In the genomic region with DNA sequence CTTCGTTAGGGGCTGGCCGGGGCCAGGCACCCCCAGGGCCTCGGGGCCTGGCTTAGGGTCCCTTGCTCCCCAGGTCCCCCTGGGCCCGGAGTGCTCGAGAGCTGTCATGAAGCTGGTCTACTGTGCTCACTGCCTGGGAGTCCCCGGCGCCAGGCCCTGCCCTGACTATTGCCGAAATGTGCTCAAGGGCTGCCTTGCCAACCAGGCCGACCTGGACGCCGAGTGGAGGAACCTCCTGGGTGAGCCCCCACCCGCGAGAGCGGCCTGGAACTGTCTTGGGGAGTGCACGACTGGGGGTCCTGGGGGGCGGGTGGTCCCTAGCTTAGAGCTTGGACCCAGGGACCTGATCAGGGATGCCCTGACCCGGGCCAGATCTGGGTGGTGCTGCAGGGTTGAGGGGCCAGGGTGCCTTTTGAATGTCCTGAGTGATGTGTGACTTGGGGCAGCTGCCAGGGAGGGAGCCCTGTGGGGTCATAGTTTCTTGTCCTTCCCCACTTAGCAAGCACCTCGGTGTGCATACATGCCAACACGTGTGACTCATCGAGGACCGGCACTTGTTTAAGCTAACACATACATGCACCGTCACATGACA, we compare ENCODE assay signal across 12 cellular contexts. TPM values are rescaled to one million over a fixed set of nuclear protein-coding genes. Genes with fewer than 3 reads are reported as not detected.
DNase-seq lines count a peak whose midpoint lies in the region; ATAC-seq and TF ChIP-seq lines count a peak whose summit lies in the region.
"Had no signal": no experiment of that assay in that cellular context is flagged by ENCODE, and none has a peak within 500 bp of the region (broad histone marks: within the 10 kb centered on the region; RNA-seq: fewer than 3 reads in every experiment).

No MANE protein-coding gene starts in this region.

- H3F3A ChIP-seq in neural progenitor cell (ENCODE audit: low read depth) = peaks cover 5% of the 10 kb centered on the region

- H3K9me3 Mint-ChIP-seq in CD14-positive monocyte = no peaks in the 10 kb centered on the region
- H3K9me3 Mint-ChIP-seq in neural progenitor cell = no peaks in the 10 kb centered on the region
- H3K9me3 Mint-ChIP-seq: activated naive CD8-positive, alpha-beta T cell treated with anti-CD3 and anti-CD28 coated beads, Interleukin-2, amount 10 ng/mL, durations not matched to agents 7 days and 5 days; nephron had no signal

- no peaks in the 10 kb centered on the region for H3K36me3 Mint-ChIP-seq in CD14-positive monocyte
- H3K36me3 Mint-ChIP-seq in neural progenitor cell = peaks cover 2% of the 10 kb centered on the region
- H3K36me3 Mint-ChIP-seq: activated naive CD8-positive, alpha-beta T cell treated with anti-CD3 and anti-CD28 coated beads, Interleukin-2, amount 10 ng/mL, durations not matched to agents 7 days and 5 days had no signal

- DNase-seq in CD14-positive monocyte (ENCODE audit: low spot score) = peak; percentile 38
- DNase-seq in WERI-Rb-1 = peak; percentile 7
- peak; percentile 55 for DNase-seq in right atrium auricular region (ENCODE audit: low spot score)
- peak; percentile 14 to 56 for DNase-seq in psoas muscle
- DNase-seq in effector CD8-positive, alpha-beta T cell (lab: John Stamatoyannopoulos, UW) = no peak
- no peak for DNase-seq in neural progenitor cell (ENCODE audit: low spot score)
- no peak for DNase-seq in NCI-H524 treated with DMSO at 0.1 percent for 48 hours (lab: John Stamatoyannopoulos, UW)
- DNase-seq: activated naive CD8-positive, alpha-beta T cell treated with anti-CD3 and anti-CD28 coated beads, Interleukin-2, amount 10 ng/mL, durations not matched to agents 7 days and 5 days had no signal

- no peak overlapping the region for H3K9ac ChIP-seq in neural progenitor cell
- H3K9ac ChIP-seq: BLaER1 had no signal

- H3K9me3 ChIP-seq in WERI-Rb-1 (ENCODE audit: severe bottlenecking) = no peaks in the 10 kb centered on the region
- H3K9me3 ChIP-seq in right atrium auricular region = no peaks in the 10 kb centered on the region
- no peaks in the 10 kb centered on the region for H3K9me3 ChIP-seq in psoas muscle
- no peaks in the 10 kb centered on the region for H3K9me3 ChIP-seq in neural progenitor cell (ENCODE audit: low read depth)
- H3K9me3 ChIP-seq: BLaER1 had no signal

- H3K27me3 ChIP-seq in WERI-Rb-1 (ENCODE audit: insufficient read depth, low read depth, severe bottlenecking) (no peaks in the 10 kb centered on the region), right atrium auricular region (no peaks in the 10 kb centered on the region), psoas muscle (ENCODE audit: insufficient read depth in 3 of 3, low read length in 2 of 3) (no peaks in the 10 kb centered on the region), neural progenitor cell (no peaks in the 10 kb centered on the region)
- H3K27me3 ChIP-seq: BLaER1 had no signal

- intact Hi-C loops in CD14-positive monocyte (cut with micrococcal nuclease) = no loop called here
- intact Hi-C loops in psoas muscle (cut with DNase I) = no loop called here

- 88 to 89% (median 88%) methylated on average over 22 of the region's 22 CpGs for WGBS in psoas muscle, 3 donors

- H3K4me1 ChIP-seq in right atrium auricular region (no peaks in the 10 kb centered on the region), psoas muscle (no peaks in the 10 kb centered on the region), neural progenitor cell (peaks cover 8% of the 10 kb centered on the region)

- H3K27ac Mint-ChIP-seq in CD14-positive monocyte (no peak overlapping the region), neural progenitor cell (no peak overlapping the region)
- H3K27ac Mint-ChIP-seq: activated naive CD8-positive, alpha-beta T cell treated with anti-CD3 and anti-CD28 coated beads, Interleukin-2, amount 10 ng/mL, durations not matched to agents 7 days and 5 days; nephron had no signal

- H3K27me3 Mint-ChIP-seq in CD14-positive monocyte (ENCODE audit: low read depth in 3 of 3) (peaks cover 0 to 6% (median 0%) of the 10 kb centered on the region in 3 donors), neural progenitor cell (ENCODE audit: insufficient read depth, low read depth) (peaks cover 4% of the 10 kb centered on the region)
- H3K27me3 Mint-ChIP-seq: activated naive CD8-positive, alpha-beta T cell treated with anti-CD3 and anti-CD28 coated beads, Interleukin-2, amount 10 ng/mL, durations not matched to agents 7 days and 5 days had no signal

- H3K4me3 ChIP-seq in WERI-Rb-1 (ENCODE audit: low read depth, low read length) (no peak overlapping the region), right atrium auricular region (no peak overlapping the region), psoas muscle (no peak overlapping the region), neural progenitor cell (no peak overlapping the region)
- H3K4me3 ChIP-seq: BLaER1 had no signal

- no peak overlapping the region for H2AFZ ChIP-seq in neural progenitor cell (replicated peaks)

- no peaks in the 10 kb centered on the region for H3K79me2 ChIP-seq in neural progenitor cell (ENCODE audit: low read depth)

- no peak overlapping the region for H3K4me2 ChIP-seq in neural progenitor cell

- TF ChIP-seq CTCF in CD14-positive monocyte (IDR thresholded peaks at IDR 0.05) (no peak), WERI-Rb-1 (IDR thresholded peaks at IDR 0.05; ENCODE audit: low read depth, low read length) (no peak), right atrium auricular region (IDR thresholded peaks at IDR 0.05) (no peak), psoas muscle (IDR thresholded peaks at IDR 0.05) (no peak), neural progenitor cell (IDR thresholded peaks at IDR 0.05) (no peak)

- peaks cover 31% of the 10 kb centered on the region for H4K20me1 ChIP-seq in neural progenitor cell (ENCODE audit: low read depth)

- ATAC-seq in psoas muscle (no peak), HG02885 (IDR thresholded peaks at IDR 0.05; ENCODE audit: poor library complexity, unreplicated experiment) (no peak)

- H3K36me3 ChIP-seq in WERI-Rb-1 = peaks cover 11% of the 10 kb centered on the region
- peaks cover 17% of the 10 kb centered on the region for H3K36me3 ChIP-seq in right atrium auricular region
- peaks cover 0 to 53% of the 10 kb centered on the region in 2 donors for H3K36me3 ChIP-seq in psoas muscle (ENCODE audit: insufficient read depth in 1 of 2, low read depth in 1 of 2)
- no peaks in the 10 kb centered on the region for H3K36me3 ChIP-seq in neural progenitor cell

- H3K27ac ChIP-seq in WERI-Rb-1 (no peak overlapping the region), right atrium auricular region (no peak overlapping the region), psoas muscle (no peak overlapping the region), neural progenitor cell (no peak overlapping the region)
- H3K27ac ChIP-seq: BLaER1, HL-60 had no signal

- H3K4me1 Mint-ChIP-seq in CD14-positive monocyte = no peaks in the 10 kb centered on the region
- H3K4me1 Mint-ChIP-seq in neural progenitor cell = no peaks in the 10 kb centered on the region
- H3K4me1 Mint-ChIP-seq: activated naive CD8-positive, alpha-beta T cell treated with anti-CD3 and anti-CD28 coated beads, Interleukin-2, amount 10 ng/mL, durations not matched to agents 7 days and 5 days had no signal

- no peak overlapping the region for H3K4me3 Mint-ChIP-seq in CD14-positive monocyte
- H3K4me3 Mint-ChIP-seq in neural progenitor cell = no peak overlapping the region
- H3K4me3 Mint-ChIP-seq: activated naive CD8-positive, alpha-beta T cell treated with anti-CD3 and anti-CD28 coated beads, Interleukin-2, amount 10 ng/mL, durations not matched to agents 7 days and 5 days; nephron had no signal

RNA-seq across cellular contexts. Expression of a gene that starts 27.9 kb away (rescaled TPM):
- polyA plus RNA-seq in CD14-positive monocyte (not detected), psoas muscle (100 to 1,000 TPM in 2 of 3 donors, 10 to 100 TPM in 1; 85.4 to 116 (median 103) TPM)
- total RNA-seq in right atrium auricular region (100 to 1,000 TPM in 1 of 2 donors, 10 to 100 TPM in 1; 77.4 to 103 TPM), psoas muscle (100 to 1,000 TPM; 115 to 180 (median 142) TPM), neural progenitor cell (ENCODE audit: low replicate concordance) (14.2 and 65.0 TPM in 2 replicates)

Comparison
In these comparisons a context has a peak if more than half of its experiments do, and no peak if none do; other contexts are left out.
1. DNase-seq: peak in CD14-positive monocyte (single experiment), WERI-Rb-1 (single experiment), right atrium auricular region (single experiment) and psoas muscle (2 of 2); none in effector CD8-positive, alpha-beta T cell (single experiment), neural progenitor cell (single experiment) and NCI-H524 treated with DMSO at 0.1 percent for 48 hours (single experiment).